Comparison of ENCODE assay signal across 11 cellular contexts in the genomic region with DNA sequence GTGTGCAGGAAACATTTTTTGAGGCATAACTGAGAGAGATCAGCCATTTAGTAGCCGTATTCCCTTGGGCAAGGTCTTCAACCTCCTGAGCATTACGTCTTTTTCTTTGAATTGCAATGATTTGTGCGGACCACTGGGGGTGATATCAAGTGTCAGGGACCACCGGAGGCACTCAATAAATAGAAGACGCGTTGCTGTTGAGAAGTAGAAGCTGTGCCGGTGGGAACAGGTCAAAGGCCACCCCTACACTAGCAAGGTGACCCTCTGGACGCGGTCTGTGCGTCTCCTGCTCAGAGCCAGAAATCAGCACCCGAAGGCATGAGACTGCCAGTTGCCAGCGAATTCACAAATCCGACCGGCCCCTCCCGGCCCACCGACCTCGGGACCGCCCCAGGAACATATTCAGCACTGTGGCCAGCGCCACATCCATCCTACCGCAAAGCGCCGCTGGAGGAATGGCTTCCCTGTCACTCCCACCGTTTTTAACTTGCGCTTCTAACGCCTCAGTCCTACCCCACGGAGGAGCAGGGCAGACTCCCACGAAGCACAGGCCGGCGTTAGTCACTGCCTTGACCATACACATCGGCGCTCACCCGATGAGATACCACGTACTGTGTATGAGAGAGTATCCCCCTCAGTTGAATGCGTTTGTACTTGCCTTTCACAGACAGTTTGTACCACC. TPM values are rescaled to one million over a fixed set of nuclear protein-coding genes. Genes with fewer than 3 reads are reported as not detected.
DNase-seq lines count a peak whose midpoint lies in the region; ATAC-seq and TF ChIP-seq lines count a peak whose summit lies in the region.
"Had no signal": no experiment of that assay in that cellular context is flagged by ENCODE, and none has a peak within 500 bp of the region (broad histone marks: within the 10 kb centered on the region; RNA-seq: fewer than 3 reads in every experiment).

No MANE protein-coding gene starts in this region.

- peaks cover 35% of the 10 kb centered on the region for H3K4me1 Mint-ChIP-seq in activated T-helper 1 cell treated with anti-CD3 and anti-CD28 coated beads, Interleukin-12 subunit alpha, Interleukin-12 subunit beta, Interleukin-2, Interleukin-4 antibody, amounts not matched to agents 30 ng/mL and 10 ng/mL and 1 ng/mL, durations not matched to agents 14 hours and 24 hours and 36 hours (ENCODE audit: low read depth)
- peaks cover 34% of the 10 kb centered on the region for H3K4me1 Mint-ChIP-seq in stimulated activated effector memory CD8-positive, alpha-beta T cell treated with anti-CD3 and anti-CD28 coated beads, Interleukin-12 subunit alpha, Interleukin-12 subunit beta, amount 100 ng/mL, for 72 hours

- peak; percentile 53 for DNase-seq in activated CD8-positive, alpha-beta memory T cell treated with anti-CD3 and anti-CD28 coated beads, Interleukin-2, amount 50 U/mL, for 48 hours
- no peak for DNase-seq in activated CD8-positive, alpha-beta memory T cell treated with anti-CD3 and anti-CD28 coated beads for 24 hours
- DNase-seq in activated T-helper 1 cell treated with anti-CD3 and anti-CD28 coated beads, Interleukin-12 subunit alpha, Interleukin-12 subunit beta, Interleukin-2, Interleukin-4 antibody, amounts not matched to agents 30 ng/mL and 10 ng/mL and 1 ng/mL, durations not matched to agents 14 hours and 24 hours and 36 hours (ENCODE audit: low spot score): no peak
- peak; percentile 64 for DNase-seq in hepatocyte (ENCODE audit: low spot score)
- no peak for DNase-seq in stimulated activated effector memory CD8-positive, alpha-beta T cell treated with anti-CD3 and anti-CD28 coated beads, Interleukin-12 subunit alpha, Interleukin-12 subunit beta, amount 100 ng/mL, for 72 hours (ENCODE audit: low spot score in 2 of 2)
- no peak for DNase-seq in effector CD8-positive, alpha-beta T cell (lab: John Stamatoyannopoulos, UW)
- DNase-seq: NCI-H774 had no signal

- no peaks in the 10 kb centered on the region for H4K20me1 ChIP-seq in hepatocyte (ENCODE audit: insufficient read depth, poor library complexity, severe bottlenecking)

- H3K36me3 ChIP-seq in hepatocyte (replicated peaks; ENCODE audit: insufficient read depth, low read depth): no peaks in the 10 kb centered on the region

- peaks cover 81% of the 10 kb centered on the region for H3K27me3 ChIP-seq in hepatocyte

- no peaks in the 10 kb centered on the region for H3K79me2 ChIP-seq in hepatocyte

- 10% methylated on average over 34 of the region's 34 CpGs for WGBS in hepatocyte (ENCODE audit: low lambda C conversion rate, missing lambda C conversion rate)

- no peaks in the 10 kb centered on the region for H3K9me2 ChIP-seq in hepatocyte (replicated peaks; ENCODE audit: insufficient read depth)

- peak overlapping the region; percentile 14 for H3K27ac Mint-ChIP-seq in activated T-helper 1 cell treated with anti-CD3 and anti-CD28 coated beads, Interleukin-12 subunit alpha, Interleukin-12 subunit beta, Interleukin-2, Interleukin-4 antibody, amounts not matched to agents 30 ng/mL and 10 ng/mL and 1 ng/mL, durations not matched to agents 14 hours and 24 hours and 36 hours
- no peak overlapping the region for H3K27ac Mint-ChIP-seq in stimulated activated effector memory CD8-positive, alpha-beta T cell treated with anti-CD3 and anti-CD28 coated beads, Interleukin-12 subunit alpha, Interleukin-12 subunit beta, amount 100 ng/mL, for 72 hours

- no peak overlapping the region for H2AFZ ChIP-seq in hepatocyte

- no peaks in the 10 kb centered on the region for H3K9me3 ChIP-seq in hepatocyte (ENCODE audit: low read depth)

- intact Hi-C loops in activated T-helper 1 cell treated with anti-CD3 and anti-CD28 coated beads, Interleukin-12 subunit alpha, Interleukin-12 subunit beta, Interleukin-2, Interleukin-4 antibody, amounts not matched to agents 30 ng/mL and 10 ng/mL and 1 ng/mL, durations not matched to agents 14 hours and 24 hours and 36 hours (cut with micrococcal nuclease): no loop called here

- TF ChIP-seq CTCF in hepatocyte (IDR thresholded peaks at IDR 0.05; ENCODE audit: poor library complexity): no peak

- peaks cover 82% of the 10 kb centered on the region for H3K27me3 Mint-ChIP-seq in activated T-helper 1 cell treated with anti-CD3 and anti-CD28 coated beads, Interleukin-12 subunit alpha, Interleukin-12 subunit beta, Interleukin-2, Interleukin-4 antibody, amounts not matched to agents 30 ng/mL and 10 ng/mL and 1 ng/mL, durations not matched to agents 14 hours and 24 hours and 36 hours (ENCODE audit: insufficient read depth)

- H3K36me3 Mint-ChIP-seq in activated T-helper 1 cell treated with anti-CD3 and anti-CD28 coated beads, Interleukin-12 subunit alpha, Interleukin-12 subunit beta, Interleukin-2, Interleukin-4 antibody, amounts not matched to agents 30 ng/mL and 10 ng/mL and 1 ng/mL, durations not matched to agents 14 hours and 24 hours and 36 hours (ENCODE audit: low read depth): peaks cover 4% of the 10 kb centered on the region
- no peaks in the 10 kb centered on the region for H3K36me3 Mint-ChIP-seq in stimulated activated effector memory CD8-positive, alpha-beta T cell treated with anti-CD3 and anti-CD28 coated beads, Interleukin-12 subunit alpha, Interleukin-12 subunit beta, amount 100 ng/mL, for 72 hours

- no peak overlapping the region for H3K27ac ChIP-seq in hepatocyte
- H3K27ac ChIP-seq: C4-2B had no signal

- no peaks in the 10 kb centered on the region for H3K9me3 Mint-ChIP-seq in activated T-helper 1 cell treated with anti-CD3 and anti-CD28 coated beads, Interleukin-12 subunit alpha, Interleukin-12 subunit beta, Interleukin-2, Interleukin-4 antibody, amounts not matched to agents 30 ng/mL and 10 ng/mL and 1 ng/mL, durations not matched to agents 14 hours and 24 hours and 36 hours
- no peaks in the 10 kb centered on the region for H3K9me3 Mint-ChIP-seq in stimulated activated effector memory CD8-positive, alpha-beta T cell treated with anti-CD3 and anti-CD28 coated beads, Interleukin-12 subunit alpha, Interleukin-12 subunit beta, amount 100 ng/mL, for 72 hours

- H3K4me3 Mint-ChIP-seq in activated T-helper 1 cell treated with anti-CD3 and anti-CD28 coated beads, Interleukin-12 subunit alpha, Interleukin-12 subunit beta, Interleukin-2, Interleukin-4 antibody, amounts not matched to agents 30 ng/mL and 10 ng/mL and 1 ng/mL, durations not matched to agents 14 hours and 24 hours and 36 hours: peak overlapping the region; percentile 8
- H3K4me3 Mint-ChIP-seq in stimulated activated effector memory CD8-positive, alpha-beta T cell treated with anti-CD3 and anti-CD28 coated beads, Interleukin-12 subunit alpha, Interleukin-12 subunit beta, amount 100 ng/mL, for 72 hours: peak overlapping the region; percentile 73

- no peaks in the 10 kb centered on the region for H3K4me1 ChIP-seq in hepatocyte (ENCODE audit: insufficient read depth)

- no peak overlapping the region for H3K4me3 ChIP-seq in hepatocyte

- peak overlapping the region; percentile 68 for H3K4me2 ChIP-seq in hepatocyte

- ATAC-seq in stimulated activated effector memory CD8-positive, alpha-beta T cell treated with anti-CD3 and anti-CD28 coated beads, Interleukin-12 subunit alpha, Interleukin-12 subunit beta, amount 100 ng/mL, for 72 hours: no peak
- ATAC-seq in GM19035 (IDR thresholded peaks at IDR 0.05; ENCODE audit: unreplicated experiment) (no peak), GM21526 (IDR thresholded peaks at IDR 0.05; ENCODE audit: low FRiP score, unreplicated experiment) (no peak)

RNA-seq across cellular contexts. Expression of a gene that starts 1.4 kb away (rescaled TPM):
- not detected in 2 replicates for total RNA-seq in activated T-helper 1 cell treated with anti-CD3 and anti-CD28 coated beads, Interleukin-12 subunit alpha, Interleukin-12 subunit beta, Interleukin-2, Interleukin-4 antibody, amounts not matched to agents 30 ng/mL and 10 ng/mL and 1 ng/mL, durations not matched to agents 14 hours and 24 hours and 36 hours
- not detected in 2 replicates for total RNA-seq in hepatocyte
- polyA plus RNA-seq in hepatocyte: not detected in 2 replicates
- total RNA-seq: pulmonary artery endothelial cell had no signal

Comparison
In these comparisons a context has a peak if more than half of its experiments do, and no peak if none do; other contexts are left out.
1. DNase-seq: peak in activated CD8-positive, alpha-beta memory T cell treated with anti-CD3 and anti-CD28 coated beads, Interleukin-2, amount 50 U/mL, for 48 hours (single experiment) and hepatocyte (single experiment); none in activated CD8-positive, alpha-beta memory T cell treated with anti-CD3 and anti-CD28 coated beads for 24 hours (single experiment), activated T-helper 1 cell treated with anti-CD3 and anti-CD28 coated beads, Interleukin-12 subunit alpha, Interleukin-12 subunit beta, Interleukin-2, Interleukin-4 antibody, amounts not matched to agents 30 ng/mL and 10 ng/mL and 1 ng/mL, durations not matched to agents 14 hours and 24 hours and 36 hours (single experiment), stimulated activated effector memory CD8-positive, alpha-beta T cell treated with anti-CD3 and anti-CD28 coated beads, Interleukin-12 subunit alpha, Interleukin-12 subunit beta, amount 100 ng/mL, for 72 hours (0 of 2) and effector CD8-positive, alpha-beta T cell (single experiment).